23 cellular contexts compared by ENCODE assay signal in genomic region chr11:64457416-64458010, GRCh38.
"Had no signal": no experiment of that assay in that cellular context is flagged by ENCODE, and none has a peak within 500 bp of the region (broad histone marks: within the 10 kb centered on the region; RNA-seq: fewer than 3 reads in every experiment).

No MANE protein-coding gene starts in this region.

- H3K36me3 ChIP-seq: Peyer's patch, SJCRH30 had no signal

- DNase-seq: activated CD4-positive, alpha-beta T cell treated with anti-CD3 and anti-CD28 coated beads, Interleukin-2, amount 10 ng/mL, durations not matched to agents 7 days and 5 days; activated CD4-positive, CD25-positive, alpha-beta regulatory T cell; activated CD8-positive, alpha-beta memory T cell treated with anti-CD3 and anti-CD28 coated beads, Interleukin-2, amount 50 U/mL, for 48 hours; activated CD8-positive, alpha-beta T cell treated with anti-CD3 and anti-CD28 coated beads, Interleukin-2, amount 10 ng/mL, durations not matched to agents 7 days and 5 days; activated naive CD4-positive, alpha-beta T cell treated with Interleukin-2 at 50 U/mL for 16 hours; activated naive CD8-positive, alpha-beta T cell treated with anti-CD3 and anti-CD28 coated beads, Interleukin-2, amount 50 U/mL, for 24 hours; activated T-cell treated with anti-CD3 and anti-CD28 coated beads, Interleukin-2, amount 50 U/mL, for 1 hour; amygdala; KG1; NCI-H1048; NCI-H146; NCI-H187 treated with DMSO at 0.1 percent for 48 hours; NCI-H2081 treated with DMSO at 0.1 percent for 48 hours; NCI-H446; NCI-H524; Right ventricle myocardium superior; SJCRH30; SK-N-SH; T-helper 1 cell had no signal

- H3K27me3 ChIP-seq: Peyer's patch, SJCRH30 had no signal

- H3K27ac ChIP-seq: Peyer's patch, RWPE1, SJCRH30, VCaP had no signal

- H3K9me3 ChIP-seq: Peyer's patch, SJCRH30, SK-N-SH had no signal

- ATAC-seq: activated CD8-positive, alpha-beta T cell treated with anti-CD3 and anti-CD28 coated beads, Interleukin-2, amount 10 ng/mL, durations not matched to agents 7 days and 5 days; activated naive CD4-positive, alpha-beta T cell treated with anti-CD3 and anti-CD28 coated beads, Interleukin-2, amount 50 U/mL, for 72 hours; activated naive CD8-positive, alpha-beta T cell treated with anti-CD3 and anti-CD28 coated beads, Interleukin-2, amount 50 U/mL, for 24 hours had no signal

- H3K4me1 ChIP-seq: Peyer's patch had no signal

- H3K4me3 ChIP-seq: Peyer's patch, SJCRH30 had no signal
